In genomic region chr2:113198048-113198789, GRCh38 we compare ENCODE assay signal across 9 cellular contexts. TPM values are rescaled to one million over a fixed set of nuclear protein-coding genes. Genes with fewer than 3 reads are reported as not detected.
DNase-seq lines count a peak whose midpoint lies in the region; ATAC-seq, FAIRE-seq and TF ChIP-seq lines count a peak whose summit lies in the region.
"Had no signal": no experiment of that assay in that cellular context is flagged by ENCODE, and none has a peak within 500 bp of the region (broad histone marks: within the 10 kb centered on the region; RNA-seq: fewer than 3 reads in every experiment).

No MANE protein-coding gene starts in this region.

- H3K9ac ChIP-seq in HCT116 (ENCODE audit: low read length) (peak overlapping the region; percentile 57), astrocyte (ENCODE audit: low read length) (peak overlapping the region; percentile 77), kidney (ENCODE audit: low read length in 2 of 2) (peak overlapping the region; percentile 24 to 67)

- intact Hi-C loops in HCT116 (cut with micrococcal nuclease) (loop anchor here (2.0 to 5.0 kb wide), 2 partner anchors 37 to 41 kb away; no protein-coding TSS in a partner anchor), kidney (cut with DNase I) (no loop called here), spleen (cut with DNase I; ENCODE audit: low total_unique reads) (loop anchor here (5.0 kb wide), 1 partner anchor 61 kb away; no protein-coding TSS in a partner anchor)

- H4K20me1 ChIP-seq in HCT116 (ENCODE audit: insufficient read depth) (no peaks in the 10 kb centered on the region), astrocyte (ENCODE audit: insufficient read depth, low read length) (no peaks in the 10 kb centered on the region)

- H3K4me1 ChIP-seq in HCT116 (ENCODE audit: control insufficient read depth in 1 of 2, insufficient read depth in 2 of 2, low read length in 2 of 2) (peaks cover 11 to 29% of the 10 kb centered on the region in 2 experiments), astrocyte (ENCODE audit: insufficient read depth, low read length) (peaks cover 24% of the 10 kb centered on the region), kidney (ENCODE audit: control insufficient read depth in 1 of 2, insufficient read depth in 1 of 2, low read depth in 1 of 2, low read length in 2 of 2) (peaks cover 0 to 9% of the 10 kb centered on the region in 2 donors), spleen (peaks cover 3 to 25% (median 15%) of the 10 kb centered on the region in 6 donors)

- no peaks in the 10 kb centered on the region for H3K79me2 ChIP-seq in HCT116 (ENCODE audit: insufficient read depth, low read length)
- no peaks in the 10 kb centered on the region for H3K79me2 ChIP-seq in astrocyte (ENCODE audit: insufficient read depth, low read length)

- no peaks in the 10 kb centered on the region for H3K9me3 Mint-ChIP-seq in astrocyte (ENCODE audit: unreplicated experiment)

- peaks cover 3% of the 10 kb centered on the region for H3K36me3 Mint-ChIP-seq in astrocyte (ENCODE audit: low read depth, unreplicated experiment)

- H3K36me3 ChIP-seq in HCT116 (ENCODE audit: control insufficient read depth in 1 of 2, insufficient read depth in 2 of 2, low read length in 2 of 2) = no peaks in the 10 kb centered on the region; a peak in 1 of 4 replicates
- no peaks in the 10 kb centered on the region for H3K36me3 ChIP-seq in astrocyte (ENCODE audit: insufficient read depth, low read length)
- H3K36me3 ChIP-seq in kidney (ENCODE audit: control insufficient read depth in 1 of 2, insufficient read depth in 2 of 2, low read length in 2 of 2) = peaks cover 0 to 2% of the 10 kb centered on the region in 2 donors
- peaks cover 0 to 100% (median 79%) of the 10 kb centered on the region in 6 donors for H3K36me3 ChIP-seq in spleen

- H3K27ac ChIP-seq in HCT116 (ENCODE audit: low read depth, low read length) = peak overlapping the region; percentile 93
- no peak overlapping the region for H3K27ac ChIP-seq in astrocyte (ENCODE audit: low read depth, low read length)
- H3K27ac ChIP-seq in kidney (ENCODE audit: low read depth in 2 of 2, low read length in 2 of 2) = peak overlapping the region in 1 of 2 donors; percentile 89
- peak overlapping the region in 7 of 8 donors; percentile 1 to 83 (median 74) for H3K27ac ChIP-seq in spleen

- WGBS in spleen, 5 donors = 69 to 87% (median 74%) methylated on average over 23 to 32 of the region's 32 CpGs

- H3K9me2 ChIP-seq in HCT116 (ENCODE audit: insufficient read depth) = no peaks in the 10 kb centered on the region

- DNase-seq in HCT116 (ENCODE audit: low read depth, low spot score) = no peak
- DNase-seq in astrocyte (ENCODE audit: low read depth) = no peak
- DNase-seq in kidney = no peak
- no peak for DNase-seq in spleen
- DNase-seq in SW480 (ENCODE audit: low spot score) = no peak
- DNase-seq in ACHN = no peak
- no peak for DNase-seq in NCI-H2227 treated with DMSO at 0.1 percent for 48 hours (lab: John Stamatoyannopoulos, UW)
- DNase-seq in activated CD4-positive, alpha-beta T cell treated with anti-CD3 and anti-CD28 coated beads for 1 hour = no peak

- peaks cover 43% of the 10 kb centered on the region for H3K27me3 Mint-ChIP-seq in astrocyte (ENCODE audit: low read depth, unreplicated experiment)

- RAD21 ChIA-PET in HCT116 (lab: Charles Lee; ENCODE audit: low non-redundant PET in 1 of 2, low total read pairs in 2 of 2, uncharacterized antibody in 2 of 2, unreplicated experiment in 2 of 2) = interaction anchor here (0.6 to 1.3 kb wide), 6 partner anchors 37 to 183 kb away, joined by 3 to 12 read pairs (median 4); no protein-coding TSS in a partner anchor

- FAIRE-seq in astrocyte (lab: Jason Lieb, UNC) = no peak
- FAIRE-seq in kidney (lab: Jason Lieb, UNC) = no peak

- H3K9me3 ChIP-seq in HCT116 (ENCODE audit: control insufficient read depth in 1 of 2, insufficient read depth in 1 of 2, low read depth in 1 of 2, low read length in 2 of 2) (no peaks in the 10 kb centered on the region), astrocyte (ENCODE audit: insufficient read depth, low read depth, low read length) (no peaks in the 10 kb centered on the region), kidney (ENCODE audit: control insufficient read depth in 1 of 2, low read length in 2 of 2) (no peaks in the 10 kb centered on the region), spleen (no peaks in the 10 kb centered on the region)

- TF ChIP-seq CTCF in HCT116 (IDR thresholded peaks at IDR 0.05 in 2 of 3, conservative IDR thresholded peaks at IDR 0.05 in 1 of 3; ENCODE audit: borderline replicate concordance in 1 of 3, insufficient read depth in 1 of 3, low read depth in 2 of 3, low read length in 2 of 3) = no peak
- no peak for TF ChIP-seq CTCF in astrocyte (IDR thresholded peaks at IDR 0.05; ENCODE audit: insufficient read depth, low read depth, low read length)
- no peak for TF ChIP-seq CTCF in kidney (IDR thresholded peaks at IDR 0.05; ENCODE audit: borderline replicate concordance, extremely low read depth, insufficient read depth)
- no peak for TF ChIP-seq CTCF in spleen (IDR thresholded peaks at IDR 0.05 in 8 of 11, conservative IDR thresholded peaks at IDR 0.05 in 3 of 11)

- no peak for TF ChIP-seq RAD21 in HCT116 (IDR thresholded peaks at IDR 0.05; ENCODE audit: low read depth)

- ATAC-seq in HCT116 = no peak

- POLR2A ChIA-PET in HCT116 (lab: Charles Lee) = interaction anchor here (0.5 to 2.3 kb wide), 10 partner anchors 22 to 705 kb away, joined by 3 to 11 read pairs (median 6); no protein-coding TSS in a partner anchor

- in situ Hi-C loops in ACHN (cut with HindIII; ENCODE audit: low pct_ligation_motif_present, low pct_unique_long_range_greater_than_20kb, low sequenced_read_pairs) = no loop called here

- H3K27me3 ChIP-seq in HCT116 (ENCODE audit: insufficient read depth, low read length) (no peaks in the 10 kb centered on the region), astrocyte (ENCODE audit: insufficient read depth, low read length) (no peaks in the 10 kb centered on the region), spleen (replicated peaks in 1 of 7) (no peaks in the 10 kb centered on the region)

- peak overlapping the region; percentile 81 for H3K4me3 Mint-ChIP-seq in astrocyte (ENCODE audit: unreplicated experiment)

- H3K4me2 ChIP-seq in HCT116 (ENCODE audit: low read length) (peak overlapping the region; percentile 92), astrocyte (ENCODE audit: low read length) (peak overlapping the region; percentile 95)

- no peak overlapping the region for H3K27ac Mint-ChIP-seq in astrocyte (ENCODE audit: unreplicated experiment)

- BruUV-seq in HCT116 (replicated peaks; lab: Mats Ljungman, UMichigan) = no TSS peak

- TF ChIP-seq POLR2A in HCT116 (IDR thresholded peaks at IDR 0.05; ENCODE audit: borderline replicate concordance, extremely low read depth, insufficient read depth, insufficient read length) (no peak), spleen (IDR thresholded peaks at IDR 0.05) (no peak)

- no peak overlapping the region for H2AFZ ChIP-seq in HCT116 (ENCODE audit: low read depth, low read length, poor library complexity, severe bottlenecking)
- H2AFZ ChIP-seq in astrocyte (ENCODE audit: low read depth, low read length) = peak overlapping the region; percentile 96

- CTCF ChIA-PET in HCT116 (lab: Charles Lee) = interaction anchor here (0.6 to 4.1 kb wide), 27 partner anchors 12 to 257 kb away, joined by 3 to 103 read pairs (median 4); no protein-coding TSS in a partner anchor

- H3K4me1 Mint-ChIP-seq in astrocyte (ENCODE audit: low read depth, unreplicated experiment) = peaks cover 7% of the 10 kb centered on the region

- peak overlapping the region; percentile 50 to 69 for H3K4me3 ChIP-seq in HCT116 (replicated peaks in 1 of 2; ENCODE audit: low read depth in 1 of 2, low read length in 2 of 2)
- H3K4me3 ChIP-seq in astrocyte (ENCODE audit: insufficient read depth, low read depth, low read length) = peak overlapping the region; percentile 70
- H3K4me3 ChIP-seq in kidney (ENCODE audit: low read length in 2 of 2) = peak overlapping the region; percentile 56 to 73
- peak overlapping the region; percentile 49 to 76 (median 59) for H3K4me3 ChIP-seq in spleen
- H3K4me3 ChIP-seq: GM12878 had no signal

TF ChIP-seq in HCT116, 20 proteins besides CTCF, POLR2A, EP300 and RAD21:
- TF ChIP-seq ZFX (IDR thresholded peaks at IDR 0.05) = no peak
- no peak for TF ChIP-seq YY1 (IDR thresholded peaks at IDR 0.05; ENCODE audit: extremely low read depth, insufficient replicate concordance, low read depth, low read length)
- TF ChIP-seq JUND (IDR thresholded peaks at IDR 0.05) = no peak
- TF ChIP-seq SRF (IDR thresholded peaks at IDR 0.05; ENCODE audit: low read depth) = no peak

RNA-seq across cellular contexts. Expression of gene PSD4, which starts 24.4 kb away (rescaled TPM):
- total RNA-seq in HCT116 (2021; ENCODE audit: unreplicated experiment) (12.6 TPM), astrocyte (2.6 and 4.0 TPM in 2 replicates), kidney (42.0 TPM), spleen (100 to 1,000 TPM in 4 of 7 donors, 10 to 100 TPM in 3; 73.1 to 154 (median 106) TPM)
- polyA plus RNA-seq in HCT116 (2012) = 7.4 and 8.1 TPM in 2 replicates
- polyA plus RNA-seq in kidney (ENCODE audit: insufficient read depth, low read depth, low replicate concordance) (16.2 TPM), spleen (10 to 100 TPM; 43.9 to 75.8 (median 74.3) TPM)
